In genomic region chr6:45420083-45420908, GRCh38 we compare ENCODE assay signal across 8 cellular contexts. TPM values are rescaled to one million over a fixed set of nuclear protein-coding genes. Genes with fewer than 3 reads are reported as not detected.
DNase-seq lines count a peak whose midpoint lies in the region; ATAC-seq, FAIRE-seq and TF ChIP-seq lines count a peak whose summit lies in the region.

No MANE protein-coding gene starts in this region.

- peak; percentile 31 for ATAC-seq in CD8-positive, alpha-beta T cell
- no peak for ATAC-seq in HG03469 (IDR thresholded peaks at IDR 0.05; ENCODE audit: unreplicated experiment)

- peak; percentile 32 to 72 (median 59) for DNase-seq in CD8-positive, alpha-beta T cell
- peak; percentile 6 for DNase-seq in NAMALWA (ENCODE audit: low spot score)
- DNase-seq in activated effector memory CD4-positive, alpha-beta T cell treated with anti-CD3 and anti-CD28 coated beads, Interleukin-2, amount 50 U/mL, for 16 hours, result peak; percentile 87
- DNase-seq in hepatocyte (ENCODE audit: low spot score), result peak; percentile 10
- peak; percentile 39 to 54 for DNase-seq in stimulated activated CD4-positive, alpha-beta T cell treated with anti-CD3 and anti-CD28 coated beads, Interleukin-12 subunit alpha, Interleukin-12 subunit beta, amount 100 ng/mL, for 24 hours (ENCODE audit: low read depth in 2 of 2)
- DNase-seq in SKM-1 treated with dmso at 0.1 percent for 144 hours (lab: John Stamatoyannopoulos, UW; ENCODE audit: unreplicated experiment), result no peak
- no peak for DNase-seq in GM12891 (ENCODE audit: insufficient read length, low spot score)

- no peaks in the 10 kb centered on the region for H3K9me3 Mint-ChIP-seq in CD8-positive, alpha-beta T cell

- no peak for FAIRE-seq in GM12891 (lab: Jason Lieb, UNC)

- H3K9me2 ChIP-seq in hepatocyte (replicated peaks; ENCODE audit: insufficient read depth), result no peaks in the 10 kb centered on the region

- CTCF ChIA-PET in CD8-positive, alpha-beta T cell (lab: Charles Lee), result interaction anchor here (0.7 to 4.7 kb wide), 7 partner anchors 42 to 770 kb away, joined by 3 to 41 read pairs (median 3); partner anchors contain the start of gene SUPT3H

- no peak for TF ChIP-seq CTCF in CD8-positive, alpha-beta T cell (IDR thresholded peaks at IDR 0.05)
- TF ChIP-seq CTCF in hepatocyte (IDR thresholded peaks at IDR 0.05; ENCODE audit: poor library complexity), result no peak

- WGBS in hepatocyte (ENCODE audit: low lambda C conversion rate, missing lambda C conversion rate), result 7% methylated on average over 35 of the region's 40 CpGs

- peaks cover 21% of the 10 kb centered on the region for H3K4me1 ChIP-seq in CD8-positive, alpha-beta T cell (ENCODE audit: insufficient read depth, low read length)
- peaks cover 15% of the 10 kb centered on the region for H3K4me1 ChIP-seq in hepatocyte (ENCODE audit: insufficient read depth)

- H2AFZ ChIP-seq in hepatocyte, result peak overlapping the region; percentile 0

- no peaks in the 10 kb centered on the region for H3K27me3 ChIP-seq in CD8-positive, alpha-beta T cell (ENCODE audit: insufficient read depth, low read length)
- peaks cover 90% of the 10 kb centered on the region for H3K27me3 ChIP-seq in hepatocyte

- H3K4me1 Mint-ChIP-seq in CD8-positive, alpha-beta T cell (ENCODE audit: low read depth), result peaks cover 39% of the 10 kb centered on the region

- peak overlapping the region; percentile 64 for H3K4me3 ChIP-seq in CD8-positive, alpha-beta T cell (ENCODE audit: low read depth, low read length)
- H3K4me3 ChIP-seq in hepatocyte, result no peak overlapping the region

- POLR2A ChIA-PET in CD8-positive, alpha-beta T cell (lab: Charles Lee), result interaction anchor here (0.8 to 4.0 kb wide), 4 partner anchors 9 to 285 kb away, joined by 3 to 22 read pairs (median 4); partner anchors contain the start of gene SUPT3H

- H3K36me3 Mint-ChIP-seq in CD8-positive, alpha-beta T cell, result peaks cover 8% of the 10 kb centered on the region

- peaks cover 2% of the 10 kb centered on the region for H3K27me3 Mint-ChIP-seq in CD8-positive, alpha-beta T cell (ENCODE audit: low read depth)

- no peaks in the 10 kb centered on the region for H3K79me2 ChIP-seq in hepatocyte

- H3K4me3 Mint-ChIP-seq in CD8-positive, alpha-beta T cell, result peak overlapping the region; percentile 94

- peak overlapping the region; percentile 89 for H3K27ac Mint-ChIP-seq in CD8-positive, alpha-beta T cell

- peak overlapping the region; percentile 96 for H3K4me2 ChIP-seq in hepatocyte

- H3K27ac ChIP-seq in CD8-positive, alpha-beta T cell (ENCODE audit: low read depth, low read length), result peak overlapping the region; percentile 43
- no peak overlapping the region for H3K27ac ChIP-seq in hepatocyte

- H4K20me1 ChIP-seq in hepatocyte (ENCODE audit: insufficient read depth, poor library complexity, severe bottlenecking), result no peaks in the 10 kb centered on the region

- intact Hi-C loops in CD8-positive, alpha-beta T cell (cut with DNase I, micrococcal nuclease), result loop anchor here (2.0 to 10.0 kb wide), 8 partner anchors 67 to 943 kb away; partner anchors contain the start of gene RUNX2 (in 1 of the 2)

- TF ChIP-seq POLR2A in GM12891 (IDR thresholded peaks at IDR 0.05; ENCODE audit: low read depth, low read length), result no peak

- H3K9me3 ChIP-seq in CD8-positive, alpha-beta T cell (ENCODE audit: low read length), result no peaks in the 10 kb centered on the region
- no peaks in the 10 kb centered on the region for H3K9me3 ChIP-seq in hepatocyte (ENCODE audit: low read depth)

- H3K36me3 ChIP-seq in CD8-positive, alpha-beta T cell (ENCODE audit: insufficient read depth, low read length), result no peaks in the 10 kb centered on the region
- H3K36me3 ChIP-seq in hepatocyte (replicated peaks; ENCODE audit: insufficient read depth, low read depth), result no peaks in the 10 kb centered on the region

TF ChIP-seq in GM12891, 5 proteins besides CTCF, POLR2A, EP300 and RAD21:
- no peak for TF ChIP-seq POLR2AphosphoS5 (IDR thresholded peaks at IDR 0.05; ENCODE audit: low read depth, low read length)
- no peak for TF ChIP-seq TAF1 (IDR thresholded peaks at IDR 0.05; ENCODE audit: low read depth, low read length)
- TF ChIP-seq POU2F2 (IDR thresholded peaks at IDR 0.05; ENCODE audit: low read depth, low read length), result no peak
- TF ChIP-seq SPI1 (IDR thresholded peaks at IDR 0.05; ENCODE audit: low read depth, low read length), result no peak

RNA-seq across cellular contexts. Expression of gene SUPT3H, which starts 42.6 kb away (rescaled TPM):
- 10 to 100 TPM in 1 of 2 experiments, 1 to 10 TPM in 1; 9.4 to 10.7 TPM for total RNA-seq in CD8-positive, alpha-beta T cell
- 6.8 and 9.1 TPM in 2 replicates for total RNA-seq in hepatocyte
- 7.7 and 8.9 TPM in 2 replicates for polyA plus RNA-seq in hepatocyte
- polyA plus RNA-seq in GM12891 (2012; ENCODE audit: low read depth, missing spikeins), result 4.3 TPM

Comparison
In these comparisons a context has a peak if more than half of its experiments do, and no peak if none do; other contexts are left out.
1. DNase-seq: peak in CD8-positive, alpha-beta T cell (7 of 7), NAMALWA (single experiment), activated effector memory CD4-positive, alpha-beta T cell treated with anti-CD3 and anti-CD28 coated beads, Interleukin-2, amount 50 U/mL, for 16 hours (single experiment), hepatocyte (single experiment) and stimulated activated CD4-positive, alpha-beta T cell treated with anti-CD3 and anti-CD28 coated beads, Interleukin-12 subunit alpha, Interleukin-12 subunit beta, amount 100 ng/mL, for 24 hours (2 of 2); none in SKM-1 treated with dmso at 0.1 percent for 144 hours (single experiment) and GM12891 (single experiment).